ENCODE assay signal across 32 cellular contexts in the genomic region with DNA sequence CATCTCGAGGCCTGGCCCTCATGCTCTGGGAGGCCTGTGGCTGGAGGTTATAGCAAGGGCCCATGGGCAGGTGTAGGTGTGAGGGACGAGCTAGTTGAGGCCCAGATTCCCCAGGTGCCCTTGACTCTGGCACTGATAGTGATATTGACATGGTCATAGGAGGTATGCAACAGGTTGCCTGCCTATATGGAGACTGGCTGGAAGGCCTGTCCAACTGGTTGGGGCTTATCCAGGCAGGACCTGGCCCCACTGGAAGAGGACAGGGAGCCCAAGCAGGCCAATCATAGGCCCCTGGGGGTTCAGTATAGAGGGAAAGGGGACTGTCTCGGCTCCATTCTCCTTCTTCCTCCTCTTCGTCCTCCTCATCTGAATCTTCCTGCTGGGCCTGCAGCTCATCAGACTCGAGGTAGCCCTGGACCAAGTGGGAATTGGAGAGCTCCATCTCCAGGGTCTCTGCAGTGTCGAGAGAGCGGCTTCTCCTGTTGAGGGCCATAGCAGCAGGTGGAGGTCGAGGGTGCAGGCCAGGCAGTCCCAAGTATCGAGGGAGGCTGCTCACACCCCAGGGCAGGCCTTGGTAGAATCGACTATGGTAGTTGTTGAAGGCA. TPM values are rescaled to one million over a fixed set of nuclear protein-coding genes. Genes with fewer than 3 reads are reported as not detected.
"Had no signal": no experiment of that assay in that cellular context is flagged by ENCODE, and none has a peak within 500 bp of the region (broad histone marks: within the 10 kb centered on the region; RNA-seq: fewer than 3 reads in every experiment).

No MANE protein-coding gene starts in this region.

- H3K27me3 ChIP-seq: brain microvascular endothelial cell, esophagus squamous epithelium, gastroesophageal sphincter had no signal

- H3K4me3 ChIP-seq: esophagus squamous epithelium, gastroesophageal sphincter had no signal

- H3K4me3 Mint-ChIP-seq: activated CD4-positive, alpha-beta memory T cell treated with anti-CD3 and anti-CD28 coated beads for 36 hours; activated CD4-positive, alpha-beta T cell treated with anti-CD3 and anti-CD28 coated beads for 36 hours; activated CD4-positive, alpha-beta T cell treated with anti-CD3 and anti-CD28 coated beads, Interleukin-2, amount 10 ng/mL, durations not matched to agents 24 days and 14 days; activated CD8-positive, alpha-beta T cell treated with anti-CD3 and anti-CD28 coated beads, Interleukin-2, amount 10 ng/mL, durations not matched to agents 7 days and 5 days; activated naive CD8-positive, alpha-beta T cell; activated T-cell treated with anti-CD3 and anti-CD28 coated beads, Interleukin-2, amount 50 U/mL, for 4 hours; activated T-helper 17 cell treated with anti-CD3 and anti-CD28 coated beads, Interleukin-2, amount 50 U/mL, for 72 hours; T-helper 17 cell; T-helper 2 cell treated with Interferon-gamma antibody and Interleukin-4, amounts not matched to agents 5 μg/mL and 100 μg/mL, for 36 hours had no signal

- DNase-seq: activated CD4-positive, alpha-beta memory T cell treated with anti-CD3 and anti-CD28 coated beads for 36 hours; activated CD4-positive, alpha-beta T cell treated with anti-CD3 and anti-CD28 coated beads for 36 hours; activated CD4-positive, alpha-beta T cell treated with anti-CD3 and anti-CD28 coated beads, Interleukin-2, amount 10 ng/mL, durations not matched to agents 24 days and 14 days; activated CD4-positive, CD25-positive, alpha-beta regulatory T cell; activated CD4-positive, CD25-positive, alpha-beta regulatory T cell treated with anti-CD3 and anti-CD28 coated beads, Interleukin-2, amount 50 U/mL, for 72 hours; activated CD8-positive, alpha-beta T cell treated with anti-CD3 and anti-CD28 coated beads, Interleukin-2, amount 10 ng/mL, durations not matched to agents 7 days and 5 days; activated effector memory CD4-positive, alpha-beta T cell treated with Interleukin-2 at 50 U/mL for 16 hours; activated gamma-delta T cell treated with Interleukin-2 at 50 U/mL for 16 hours; activated naive CD4-positive, alpha-beta T cell treated with anti-CD3 and anti-CD28 coated beads, Interleukin-2, amount 50 U/mL, for 16 hours; activated naive CD4-positive, alpha-beta T cell treated with Interleukin-2 at 50 U/mL for 16 hours; activated T-cell treated with anti-CD3 and anti-CD28 coated beads, Interleukin-2, amount 50 U/mL, for 4 hours; amniotic stem cell; anterior cingulate cortex; brain microvascular endothelial cell; caudate nucleus; effector CD8-positive, alpha-beta T cell; esophagus squamous epithelium; foreskin melanocyte; T-helper 1 cell; T-helper 17 cell; T1000 had no signal

- H3K36me3 ChIP-seq: brain microvascular endothelial cell had no signal

- H3K27ac Mint-ChIP-seq: activated CD4-positive, alpha-beta memory T cell treated with anti-CD3 and anti-CD28 coated beads for 36 hours; activated CD4-positive, alpha-beta T cell treated with anti-CD3 and anti-CD28 coated beads for 36 hours; activated CD4-positive, alpha-beta T cell treated with anti-CD3 and anti-CD28 coated beads, Interleukin-2, amount 10 ng/mL, durations not matched to agents 24 days and 14 days; activated CD8-positive, alpha-beta T cell treated with anti-CD3 and anti-CD28 coated beads, Interleukin-2, amount 10 ng/mL, durations not matched to agents 7 days and 5 days; activated naive CD8-positive, alpha-beta T cell; activated T-helper 17 cell treated with anti-CD3 and anti-CD28 coated beads, Interleukin-2, amount 50 U/mL, for 72 hours; T-helper 17 cell; T-helper 2 cell treated with Interferon-gamma antibody and Interleukin-4, amounts not matched to agents 5 μg/mL and 100 μg/mL, for 36 hours had no signal

- H3K27ac ChIP-seq: brain microvascular endothelial cell, epithelial cell of prostate, esophagus squamous epithelium, gastroesophageal sphincter had no signal

- H3K4me1 ChIP-seq: esophagus squamous epithelium, gastroesophageal sphincter had no signal

- H3K4me1 Mint-ChIP-seq: activated CD4-positive, alpha-beta T cell treated with anti-CD3 and anti-CD28 coated beads for 36 hours; activated CD4-positive, alpha-beta T cell treated with anti-CD3 and anti-CD28 coated beads, Interleukin-2, amount 10 ng/mL, durations not matched to agents 24 days and 14 days; activated T-helper 17 cell treated with anti-CD3 and anti-CD28 coated beads, Interleukin-2, amount 50 U/mL, for 72 hours; T-helper 17 cell had no signal

- H3K9me3 Mint-ChIP-seq: activated CD4-positive, alpha-beta memory T cell treated with anti-CD3 and anti-CD28 coated beads for 36 hours; activated CD4-positive, alpha-beta T cell treated with anti-CD3 and anti-CD28 coated beads, Interleukin-2, amount 10 ng/mL, durations not matched to agents 24 days and 14 days; activated T-cell treated with anti-CD3 and anti-CD28 coated beads, Interleukin-2, amount 50 U/mL, for 4 hours; activated T-helper 17 cell treated with anti-CD3 and anti-CD28 coated beads, Interleukin-2, amount 50 U/mL, for 72 hours; T-helper 2 cell treated with Interferon-gamma antibody and Interleukin-4, amounts not matched to agents 5 μg/mL and 100 μg/mL, for 36 hours had no signal

- H3K9me3 ChIP-seq: esophagus squamous epithelium, gastroesophageal sphincter had no signal

- H3K27me3 Mint-ChIP-seq: activated CD4-positive, alpha-beta memory T cell treated with anti-CD3 and anti-CD28 coated beads for 36 hours; activated CD4-positive, alpha-beta T cell treated with anti-CD3 and anti-CD28 coated beads for 36 hours; activated CD4-positive, alpha-beta T cell treated with anti-CD3 and anti-CD28 coated beads, Interleukin-2, amount 10 ng/mL, durations not matched to agents 24 days and 14 days; activated naive CD8-positive, alpha-beta T cell; activated T-helper 17 cell treated with anti-CD3 and anti-CD28 coated beads, Interleukin-2, amount 50 U/mL, for 72 hours; T-helper 17 cell had no signal

RNA-seq across cellular contexts. Expression of a gene that starts 40.2 kb away (rescaled TPM):
- total RNA-seq: activated CD4-positive, alpha-beta memory T cell treated with anti-CD3 and anti-CD28 coated beads for 36 hours; activated CD4-positive, alpha-beta T cell treated with anti-CD3 and anti-CD28 coated beads for 36 hours; activated CD4-positive, alpha-beta T cell treated with anti-CD3 and anti-CD28 coated beads, Interleukin-2, amount 10 ng/mL, durations not matched to agents 24 days and 14 days; activated CD8-positive, alpha-beta T cell treated with anti-CD3 and anti-CD28 coated beads, Interleukin-2, amount 10 ng/mL, durations not matched to agents 7 days and 5 days; activated T-helper 17 cell treated with anti-CD3 and anti-CD28 coated beads, Interleukin-2, amount 50 U/mL, for 72 hours; bronchial epithelial cell; dermis microvascular lymphatic vessel endothelial cell; endothelial cell of umbilical vein; fibroblast of lung; fibroblast of villous mesenchyme; gastroesophageal sphincter; glomerular endothelial cell had no signal
